Comparison of ENCODE assay signal across 8 cellular contexts in genomic region chr22:44685384-44686056, GRCh38. TPM values are rescaled to one million over a fixed set of nuclear protein-coding genes. Genes with fewer than 3 reads are reported as not detected.
A peak's percentile ranks its signal among the peaks of the same experiment; 100 is the strongest.
DNase-seq lines count a peak whose midpoint lies in the region; ATAC-seq and TF ChIP-seq lines count a peak whose summit lies in the region.

No MANE protein-coding gene starts in this region.

- POLR2A ChIA-PET in HCT116 (lab: Charles Lee) = interaction anchor here (1.2 kb wide), 1 partner anchor 9 kb away, joined by 5 read pairs; no protein-coding TSS in a partner anchor
- POLR2A ChIA-PET in Panc1 (lab: Charles Lee) = no interaction called here

- intact Hi-C loops in Calu3 (cut with micrococcal nuclease; ENCODE audit: unreplicated experiment) = no loop called here
- intact Hi-C loops in HCT116 (cut with micrococcal nuclease) = loop anchor here (5.0 kb wide), 1 partner anchor 402 kb away; no protein-coding TSS in a partner anchor
- intact Hi-C loops in Panc1 (cut with micrococcal nuclease; ENCODE audit: unreplicated experiment) = no loop called here
- intact Hi-C loops in activated T-helper 1 cell treated with anti-CD3 and anti-CD28 coated beads, Interleukin-12 subunit alpha, Interleukin-12 subunit beta, Interleukin-2, Interleukin-4 antibody, amounts not matched to agents 30 ng/mL and 10 ng/mL and 1 ng/mL, durations not matched to agents 14 hours and 24 hours and 36 hours (cut with micrococcal nuclease) = loop anchor here (1.0 to 10.0 kb wide), 6 partner anchors 17 to 479 kb away; partner anchors contain the start of genes NUP50, PRR5 and RTL6
- intact Hi-C loops in heart left ventricle (cut with DNase I) = no loop called here

- H3K9me2 ChIP-seq in HCT116 (ENCODE audit: insufficient read depth) = no peaks in the 10 kb centered on the region

- TF ChIP-seq RAD21 in HCT116 (IDR thresholded peaks at IDR 0.05; ENCODE audit: low read depth) = peak; percentile 22; the same call in 1 of the 2 replicates

- no peaks in the 10 kb centered on the region for H3K9me3 Mint-ChIP-seq in Calu3 (ENCODE audit: low read depth, unreplicated experiment)
- no peaks in the 10 kb centered on the region for H3K9me3 Mint-ChIP-seq in activated T-helper 1 cell treated with anti-CD3 and anti-CD28 coated beads, Interleukin-12 subunit alpha, Interleukin-12 subunit beta, Interleukin-2, Interleukin-4 antibody, amounts not matched to agents 30 ng/mL and 10 ng/mL and 1 ng/mL, durations not matched to agents 14 hours and 24 hours and 36 hours

- H3K27me3 ChIP-seq in HCT116 (ENCODE audit: insufficient read depth, low read length) = no peaks in the 10 kb centered on the region
- H3K27me3 ChIP-seq in Panc1 (ENCODE audit: control insufficient read depth, insufficient read depth, low read length) = no peaks in the 10 kb centered on the region
- no peaks in the 10 kb centered on the region for H3K27me3 ChIP-seq in heart left ventricle

- H4K20me1 ChIP-seq in HCT116 (ENCODE audit: insufficient read depth) = no peaks in the 10 kb centered on the region

- CTCF ChIA-PET in Calu3 (lab: Charles Lee) = interaction anchor here (0.6 to 1.4 kb wide), 16 partner anchors 9 to 692 kb away, joined by 3 to 7 read pairs (median 4); no protein-coding TSS in a partner anchor
- CTCF ChIA-PET in HCT116 (lab: Charles Lee) = interaction anchor here (0.5 to 2.5 kb wide), 23 partner anchors 7 to 802 kb away, joined by 3 to 21 read pairs (median 3); partner anchors contain the start of gene PRR5
- CTCF ChIA-PET in Panc1 (lab: Charles Lee) = interaction anchor here (0.5 to 0.7 kb wide), 5 partner anchors 23 to 1723 kb away, joined by 3 to 12 read pairs (median 3); no protein-coding TSS in a partner anchor

- H3K4me3 Mint-ChIP-seq in Calu3 (ENCODE audit: low read depth, unreplicated experiment) = no peak overlapping the region
- peak overlapping the region; percentile 53 for H3K4me3 Mint-ChIP-seq in activated T-helper 1 cell treated with anti-CD3 and anti-CD28 coated beads, Interleukin-12 subunit alpha, Interleukin-12 subunit beta, Interleukin-2, Interleukin-4 antibody, amounts not matched to agents 30 ng/mL and 10 ng/mL and 1 ng/mL, durations not matched to agents 14 hours and 24 hours and 36 hours

- 55 to 73% (median 72%) methylated on average over 9 to 11 of the region's 11 CpGs for WGBS in heart left ventricle, 4 donors

- peak overlapping the region; percentile 34 for H2AFZ ChIP-seq in HCT116 (ENCODE audit: low read depth, low read length, poor library complexity, severe bottlenecking)

- ATAC-seq in HCT116 (peak; percentile 82), Panc1 (peak; percentile 81), heart left ventricle (peak in 3 of 4 donors; percentile 30 to 51 (median 51)), HG02623 (IDR thresholded peaks at IDR 0.05; ENCODE audit: unreplicated experiment) (no peak)

- TF ChIP-seq POLR2A in HCT116 (IDR thresholded peaks at IDR 0.05; ENCODE audit: borderline replicate concordance, extremely low read depth, insufficient read depth, insufficient read length) (no peak), heart left ventricle (IDR thresholded peaks at IDR 0.05) (no peak)

- H3K79me2 ChIP-seq in HCT116 (ENCODE audit: insufficient read depth, low read length) = no peaks in the 10 kb centered on the region

- in situ Hi-C loops in Panc1 (cut with HindIII; ENCODE audit: low pct_unique_long_range_greater_than_20kb, low sequenced_read_pairs) = no loop called here

- no peaks in the 10 kb centered on the region for H3K36me3 Mint-ChIP-seq in Calu3 (ENCODE audit: insufficient read depth, unreplicated experiment)
- H3K36me3 Mint-ChIP-seq in activated T-helper 1 cell treated with anti-CD3 and anti-CD28 coated beads, Interleukin-12 subunit alpha, Interleukin-12 subunit beta, Interleukin-2, Interleukin-4 antibody, amounts not matched to agents 30 ng/mL and 10 ng/mL and 1 ng/mL, durations not matched to agents 14 hours and 24 hours and 36 hours (ENCODE audit: low read depth) = no peaks in the 10 kb centered on the region

- peaks cover 20% of the 10 kb centered on the region for H3K4me1 Mint-ChIP-seq in Calu3 (ENCODE audit: low read depth, unreplicated experiment)
- peaks cover 46% of the 10 kb centered on the region for H3K4me1 Mint-ChIP-seq in activated T-helper 1 cell treated with anti-CD3 and anti-CD28 coated beads, Interleukin-12 subunit alpha, Interleukin-12 subunit beta, Interleukin-2, Interleukin-4 antibody, amounts not matched to agents 30 ng/mL and 10 ng/mL and 1 ng/mL, durations not matched to agents 14 hours and 24 hours and 36 hours (ENCODE audit: low read depth)

- RAD21 ChIA-PET in HCT116 (lab: Charles Lee; ENCODE audit: low non-redundant PET in 1 of 2, low total read pairs in 2 of 2, uncharacterized antibody in 2 of 2, unreplicated experiment in 2 of 2) = no interaction called here

- no peaks in the 10 kb centered on the region for H3K36me3 ChIP-seq in HCT116 (ENCODE audit: control insufficient read depth in 1 of 2, insufficient read depth in 2 of 2, low read length in 2 of 2)
- H3K36me3 ChIP-seq in Panc1 (ENCODE audit: control insufficient read depth, insufficient read depth, low read length) = no peaks in the 10 kb centered on the region
- H3K36me3 ChIP-seq in heart left ventricle = no peaks in the 10 kb centered on the region

- H3K4me3 ChIP-seq in HCT116 (replicated peaks in 1 of 2; ENCODE audit: low read depth in 1 of 2, low read length in 2 of 2) = peak overlapping the region; percentile 22 to 31; a peak in 3 of 4 replicates
- H3K4me3 ChIP-seq in Panc1 (ENCODE audit: low read depth in 2 of 2, low read length in 2 of 2) = no peak overlapping the region
- H3K4me3 ChIP-seq in heart left ventricle = no peak overlapping the region

- peak overlapping the region; percentile 67 for H3K4me2 ChIP-seq in HCT116 (ENCODE audit: low read length)

- peaks cover 49% of the 10 kb centered on the region for H3K27me3 Mint-ChIP-seq in Calu3 (ENCODE audit: unreplicated experiment)
- H3K27me3 Mint-ChIP-seq in activated T-helper 1 cell treated with anti-CD3 and anti-CD28 coated beads, Interleukin-12 subunit alpha, Interleukin-12 subunit beta, Interleukin-2, Interleukin-4 antibody, amounts not matched to agents 30 ng/mL and 10 ng/mL and 1 ng/mL, durations not matched to agents 14 hours and 24 hours and 36 hours (ENCODE audit: insufficient read depth) = peaks cover 1% of the 10 kb centered on the region

- H3K27ac ChIP-seq in HCT116 (ENCODE audit: low read depth, low read length) (peak overlapping the region; percentile 3; the same call in 1 of the 2 replicates), Panc1 (ENCODE audit: low read length) (no peak overlapping the region), heart left ventricle (no peak overlapping the region)

- no peaks in the 10 kb centered on the region for H3K9me3 ChIP-seq in HCT116 (ENCODE audit: control insufficient read depth in 1 of 2, insufficient read depth in 1 of 2, low read depth in 1 of 2, low read length in 2 of 2)
- H3K9me3 ChIP-seq in Panc1 (ENCODE audit: control insufficient read depth, insufficient read depth, low read depth, low read length) = no peaks in the 10 kb centered on the region
- no peaks in the 10 kb centered on the region for H3K9me3 ChIP-seq in heart left ventricle

- BruUV-seq in Calu3 (replicated peaks; lab: Mats Ljungman, UMichigan) = no TSS peak
- BruUV-seq in HCT116 (replicated peaks; lab: Mats Ljungman, UMichigan) = no TSS peak
- no TSS peak for BruUV-seq in Panc1 (replicated peaks; lab: Mats Ljungman, UMichigan)

- H3K4me1 ChIP-seq in HCT116 (ENCODE audit: control insufficient read depth in 1 of 2, insufficient read depth in 2 of 2, low read length in 2 of 2) = peaks cover 32 to 39% of the 10 kb centered on the region in 2 experiments
- peaks cover 9% of the 10 kb centered on the region; the same call in 1 of the 2 replicates for H3K4me1 ChIP-seq in Panc1 (ENCODE audit: control insufficient read depth, insufficient read depth, low read length)
- H3K4me1 ChIP-seq in heart left ventricle = peaks cover 0 to 30% (median 8%) of the 10 kb centered on the region in 12 donors

- TF ChIP-seq CTCF in Calu3 (IDR thresholded peaks at IDR 0.05; ENCODE audit: unreplicated experiment) (no peak), HCT116 (IDR thresholded peaks at IDR 0.05 in 2 of 3, conservative IDR thresholded peaks at IDR 0.05 in 1 of 3; ENCODE audit: borderline replicate concordance in 1 of 3, insufficient read depth in 1 of 3, low read depth in 2 of 3, low read length in 2 of 3) (no peak), Panc1 (IDR thresholded peaks at IDR 0.05) (no peak), heart left ventricle (IDR thresholded peaks at IDR 0.05) (no peak)

- peak overlapping the region; percentile 41 for H3K9ac ChIP-seq in HCT116 (ENCODE audit: low read length)

- H3K27ac Mint-ChIP-seq in Calu3 (ENCODE audit: unreplicated experiment) = no peak overlapping the region
- peak overlapping the region; percentile 68 for H3K27ac Mint-ChIP-seq in activated T-helper 1 cell treated with anti-CD3 and anti-CD28 coated beads, Interleukin-12 subunit alpha, Interleukin-12 subunit beta, Interleukin-2, Interleukin-4 antibody, amounts not matched to agents 30 ng/mL and 10 ng/mL and 1 ng/mL, durations not matched to agents 14 hours and 24 hours and 36 hours

- DNase-seq in Calu3 (peak; percentile 74), HCT116 (ENCODE audit: low read depth, low spot score) (peak; percentile 35), Panc1 (ENCODE audit: low read depth, low spot score) (no peak), heart left ventricle (no peak), NCI-H1105 (lab: John Stamatoyannopoulos, UW) (no peak)
- peak; percentile 75 for DNase-seq in activated T-helper 1 cell treated with anti-CD3 and anti-CD28 coated beads, Interleukin-12 subunit alpha, Interleukin-12 subunit beta, Interleukin-2, Interleukin-4 antibody, amounts not matched to agents 30 ng/mL and 10 ng/mL and 1 ng/mL, durations not matched to agents 14 hours and 24 hours and 36 hours (ENCODE audit: low spot score)
- DNase-seq in stimulated activated CD4-positive, alpha-beta T cell treated with anti-CD3 and anti-CD28 coated beads, Interleukin-4, amount 100 ng/mL, for 4 hours = peak; percentile 72 to 89

TF ChIP-seq in HCT116, 20 proteins besides CTCF, POLR2A, EP300 and RAD21 (continues in another document):
- no peak for TF ChIP-seq EZH2 (IDR thresholded peaks at IDR 0.05)

RNA-seq across cellular contexts. Expression of gene PRR5, which starts 16.5 kb away (rescaled TPM):
- total RNA-seq in Calu3 (2022) = 12.5 and 14.1 TPM in 2 replicates
- 26.9 TPM for total RNA-seq in HCT116 (2021; ENCODE audit: unreplicated experiment)
- polyA plus RNA-seq in HCT116 (2012) = 16.9 and 17.4 TPM in 2 replicates
- total RNA-seq in Panc1 (2021; ENCODE audit: unreplicated experiment) = 11.5 TPM
- 10.8 TPM for polyA plus RNA-seq in Panc1 (2012; ENCODE audit: insufficient read length)
- total RNA-seq in activated T-helper 1 cell treated with anti-CD3 and anti-CD28 coated beads, Interleukin-12 subunit alpha, Interleukin-12 subunit beta, Interleukin-2, Interleukin-4 antibody, amounts not matched to agents 30 ng/mL and 10 ng/mL and 1 ng/mL, durations not matched to agents 14 hours and 24 hours and 36 hours = 19.7 and 21.6 TPM in 2 replicates
- total RNA-seq in heart left ventricle = 1 to 10 TPM; 1.6 to 9.5 (median 2.2) TPM
- polyA plus RNA-seq in heart left ventricle = 1 to 10 TPM; 2.0 to 2.2 TPM

Comparison
In these comparisons a context has a peak if more than half of its experiments do, and no peak if none do; other contexts are left out.
1. DNase-seq: peak in Calu3 (single experiment), HCT116 (single experiment), activated T-helper 1 cell treated with anti-CD3 and anti-CD28 coated beads, Interleukin-12 subunit alpha, Interleukin-12 subunit beta, Interleukin-2, Interleukin-4 antibody, amounts not matched to agents 30 ng/mL and 10 ng/mL and 1 ng/mL, durations not matched to agents 14 hours and 24 hours and 36 hours (single experiment) and stimulated activated CD4-positive, alpha-beta T cell treated with anti-CD3 and anti-CD28 coated beads, Interleukin-4, amount 100 ng/mL, for 4 hours (2 of 2); none in Panc1 (single experiment), heart left ventricle (0 of 5) and NCI-H1105 (single experiment).
2. H3K4me3 ChIP-seq: peak in HCT116 (2 of 2); none in Panc1 (0 of 2) and heart left ventricle (0 of 12).
3. intact Hi-C loops: an anchor here in HCT116 (5.0 kb wide) and activated T-helper 1 cell treated with anti-CD3 and anti-CD28 coated beads, Interleukin-12 subunit alpha, Interleukin-12 subunit beta, Interleukin-2, Interleukin-4 antibody, amounts not matched to agents 30 ng/mL and 10 ng/mL and 1 ng/mL, durations not matched to agents 14 hours and 24 hours and 36 hours (1.0 to 10.0 kb wide); none called in Calu3, Panc1 and heart left ventricle.